In the genomic region with DNA sequence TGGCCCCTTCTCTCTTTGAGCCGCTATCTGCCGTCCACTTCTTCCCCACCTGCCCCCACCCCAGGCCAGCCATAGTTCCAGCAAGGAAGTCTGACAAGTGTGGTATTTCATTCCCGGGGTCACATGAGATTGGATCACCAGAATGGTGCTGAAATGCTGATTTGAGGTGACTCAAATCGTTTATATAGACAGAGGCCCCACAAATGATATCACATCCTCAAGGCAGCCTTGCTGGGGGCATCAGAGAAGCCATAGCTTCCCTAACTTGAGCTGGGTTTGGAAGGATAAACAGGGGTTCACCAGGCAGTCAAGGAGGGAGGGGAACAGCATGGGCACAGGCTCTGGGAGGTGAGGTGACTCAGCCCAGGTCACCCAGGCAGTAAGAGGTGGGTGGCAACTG, we compare ENCODE assay signal across 19 cellular contexts. TPM values are rescaled to one million over a fixed set of nuclear protein-coding genes. Genes with fewer than 3 reads are reported as not detected.
DNase-seq lines count a peak whose midpoint lies in the region; ATAC-seq, FAIRE-seq and TF ChIP-seq lines count a peak whose summit lies in the region.
"Had no signal": no experiment of that assay in that cellular context is flagged by ENCODE, and none has a peak within 500 bp of the region (broad histone marks: within the 10 kb centered on the region; RNA-seq: fewer than 3 reads in every experiment).

No MANE protein-coding gene starts in this region.

- H3K4me3 ChIP-seq in endothelial cell of umbilical vein (replicated peaks in 1 of 3; ENCODE audit: insufficient read depth in 1 of 3, low read depth in 1 of 3, low read length in 3 of 3) (no peak overlapping the region), osteoblast (ENCODE audit: insufficient read depth, low read length) (no peak overlapping the region)

- H3K27ac ChIP-seq in endothelial cell of umbilical vein (ENCODE audit: insufficient read depth, low read depth, low read length) (no peak overlapping the region), osteoblast (ENCODE audit: low read depth, low read length) (peak overlapping the region; percentile 43)
- H3K27ac ChIP-seq: HL-60 had no signal

- H2AFZ ChIP-seq in endothelial cell of umbilical vein (ENCODE audit: low read depth, low read length) = no peak overlapping the region
- no peak overlapping the region for H2AFZ ChIP-seq in osteoblast (ENCODE audit: low read length)

- TF ChIP-seq CTCF in endothelial cell of umbilical vein (IDR thresholded peaks at IDR 0.05; ENCODE audit: extremely low read depth in 1 of 2, insufficient read depth in 1 of 2, low read depth in 1 of 2, low read length in 2 of 2) (no peak), osteoblast (IDR thresholded peaks at IDR 0.05; ENCODE audit: extremely low read depth, low read depth, low read length) (no peak)

- no peaks in the 10 kb centered on the region for H3K27me3 Mint-ChIP-seq in IgD-negative memory B cell
- H3K27me3 Mint-ChIP-seq: CD4-positive, alpha-beta T cell had no signal

- H3K4me1 ChIP-seq in endothelial cell of umbilical vein (ENCODE audit: control insufficient read depth, extremely low read depth, insufficient read depth, low read length) (peaks cover 23% of the 10 kb centered on the region), osteoblast (ENCODE audit: insufficient read depth, low read length) (peaks cover 25% of the 10 kb centered on the region)

- H3K27me3 ChIP-seq in endothelial cell of umbilical vein (ENCODE audit: control insufficient read depth in 2 of 2, insufficient read depth in 2 of 2, low read length in 2 of 2) (no peaks in the 10 kb centered on the region), osteoblast (ENCODE audit: insufficient read depth, low read length) (no peaks in the 10 kb centered on the region)

- H3K4me1 Mint-ChIP-seq in IgD-negative memory B cell = peaks cover 0 to 3% (median 0%) of the 10 kb centered on the region in 3 donors
- H3K4me1 Mint-ChIP-seq: B cell had no signal

- no peaks in the 10 kb centered on the region for H3K9me1 ChIP-seq in endothelial cell of umbilical vein (replicated peaks; ENCODE audit: control insufficient read depth, extremely low read depth, insufficient read depth, low read length)

- TF ChIP-seq POLR2A in endothelial cell of umbilical vein (IDR thresholded peaks at IDR 0.05; ENCODE audit: low read depth, low read length) = no peak

- no peak for ATAC-seq in HG02840 (IDR thresholded peaks at IDR 0.05; ENCODE audit: low FRiP score, unreplicated experiment)
- ATAC-seq in GM21515 (IDR thresholded peaks at IDR 0.05; ENCODE audit: unreplicated experiment) = no peak
- ATAC-seq: HCT116 had no signal

- intact Hi-C loops in endothelial cell of umbilical vein (cut with micrococcal nuclease) = no loop called here

- H4K20me1 ChIP-seq in endothelial cell of umbilical vein (replicated peaks; ENCODE audit: control insufficient read depth, extremely low read depth, insufficient read depth, low read length) (no peaks in the 10 kb centered on the region), osteoblast (ENCODE audit: insufficient read depth, low read length) (no peaks in the 10 kb centered on the region)

- H3K79me2 ChIP-seq in endothelial cell of umbilical vein (ENCODE audit: control insufficient read depth, insufficient read depth, low read length) = no peaks in the 10 kb centered on the region
- H3K79me2 ChIP-seq in osteoblast (ENCODE audit: insufficient read depth, low read length) = no peaks in the 10 kb centered on the region

- CTCF ChIA-PET in endothelial cell of umbilical vein (lab: Charles Lee) = interaction anchor here (1.4 kb wide), 1 partner anchor 184 kb away, joined by 5 read pairs; no protein-coding TSS in a partner anchor

- no peak overlapping the region for H3K4me2 ChIP-seq in endothelial cell of umbilical vein (ENCODE audit: insufficient read depth, low read length)
- no peak overlapping the region for H3K4me2 ChIP-seq in osteoblast (ENCODE audit: insufficient read depth, low read length)

- peaks cover 1% of the 10 kb centered on the region for H3K36me3 Mint-ChIP-seq in IgD-negative memory B cell

- dilution Hi-C loops in endothelial cell of umbilical vein (cut with MboI; ENCODE audit: extremely low pct_ligation_motif_present, low sequenced_read_pairs) = loop anchor here (25.0 kb wide), 1 partner anchor 118 kb away; no protein-coding TSS in a partner anchor

- DNase-seq in Daoy (ENCODE audit: low read depth) (peak; percentile 30), endothelial cell of umbilical vein (ENCODE audit: low read depth, low spot score) (peak; percentile 24), osteoblast (ENCODE audit: insufficient read length, low spot score, missing footprints) (peak; percentile 53), AG08396 (ENCODE audit: low spot score) (no peak), RPMI8226 (no peak)
- DNase-seq: 8988T; C1 segment of cervical spinal cord; CD4-positive, alpha-beta T cell; DMS79; EL; GDM1; KBM-7 had no signal

- no peaks in the 10 kb centered on the region for H3K9me3 ChIP-seq in endothelial cell of umbilical vein (replicated peaks; ENCODE audit: control insufficient read depth, insufficient read depth, low read length)
- no peaks in the 10 kb centered on the region for H3K9me3 ChIP-seq in osteoblast (ENCODE audit: low read depth, low read length)

- H3K27ac Mint-ChIP-seq in IgD-negative memory B cell = peak overlapping the region in 2 of 3 donors; percentile 40 to 85
- H3K27ac Mint-ChIP-seq: B cell; CD4-positive, alpha-beta T cell had no signal

- H3K36me3 ChIP-seq in endothelial cell of umbilical vein (ENCODE audit: control insufficient read depth in 2 of 2, extremely low read depth in 1 of 2, insufficient read depth in 2 of 2, low read length in 2 of 2) = no peaks in the 10 kb centered on the region
- H3K36me3 ChIP-seq in osteoblast (ENCODE audit: insufficient read depth, low read length) = no peaks in the 10 kb centered on the region

- H3K9ac ChIP-seq in endothelial cell of umbilical vein (replicated peaks; ENCODE audit: extremely low read depth, insufficient read depth, low read length) = no peak overlapping the region

- FAIRE-seq in endothelial cell of umbilical vein (lab: Jason Lieb, UNC) = no peak
- FAIRE-seq: GM12892 had no signal

- POLR2A ChIA-PET in endothelial cell of umbilical vein (lab: Charles Lee) = no interaction called here

- no peak overlapping the region for H3K4me3 Mint-ChIP-seq in IgD-negative memory B cell
- H3K4me3 Mint-ChIP-seq: B cell; CD4-positive, alpha-beta T cell had no signal

- BruUV-seq in endothelial cell of umbilical vein (replicated peaks; lab: Mats Ljungman, UMichigan) = no TSS peak

- H3K9me3 Mint-ChIP-seq in IgD-negative memory B cell = no peaks in the 10 kb centered on the region
- H3K9me3 Mint-ChIP-seq: CD4-positive, alpha-beta T cell had no signal

TF ChIP-seq in endothelial cell of umbilical vein, 7 proteins besides CTCF, POLR2A, EP300 and RAD21:
- TF ChIP-seq, protein P1, sequence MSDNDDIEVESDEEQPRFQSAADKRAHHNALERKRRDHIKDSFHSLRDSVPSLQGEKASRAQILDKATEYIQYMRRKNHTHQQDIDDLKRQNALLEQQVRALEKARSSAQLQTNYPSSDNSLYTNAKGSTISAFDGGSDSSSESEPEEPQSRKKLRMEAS (IDR thresholded peaks at IDR 0.05; ENCODE audit: insufficient read depth, insufficient read length) = no peak
- no peak for TF ChIP-seq GATA2 (IDR thresholded peaks at IDR 0.05; ENCODE audit: insufficient read depth, insufficient read length, low read depth, low read length)
- TF ChIP-seq JUN (IDR thresholded peaks at IDR 0.05; ENCODE audit: borderline replicate concordance, insufficient read depth, insufficient read length, low read depth) = no peak
- TF ChIP-seq EZH2 (IDR thresholded peaks at IDR 0.05; ENCODE audit: borderline replicate concordance, low read depth, low read length, severe bottlenecking) = no peak
- no peak for TF ChIP-seq MYC (IDR thresholded peaks at IDR 0.05; ENCODE audit: low read depth, low read length)
- TF ChIP-seq FOS (IDR thresholded peaks at IDR 0.05; ENCODE audit: borderline replicate concordance, insufficient read depth, low read length) = no peak
- TF ChIP-seq POLR2AphosphoS5 (IDR thresholded peaks at IDR 0.05; ENCODE audit: insufficient read depth, low read depth, low read length) = no peak

RNA-seq across cellular contexts. Expression of a gene that starts 9.9 kb away (rescaled TPM):
- 1.3 and 3.7 TPM in 2 replicates for total RNA-seq in Daoy (2014; rRNA removed; shearing (Covaris generic))
- polyA plus RNA-seq in IgD-negative memory B cell (0.91 TPM), endothelial cell of umbilical vein (5.8 and 6.9 TPM in 2 replicates)
- total RNA-seq in endothelial cell of umbilical vein (5.5 and 9.0 TPM in 2 replicates), osteoblast (2.2 and 3.2 TPM in 2 replicates)
- 4.6 and 5.5 TPM in 2 replicates for polyA plus RNA-seq in endothelial cell of umbilical vein (2011; cell fraction: cytosol; rRNA removed)
- polyA plus RNA-seq in endothelial cell of umbilical vein (2011; cell fraction: nucleus; rRNA removed) = 11.0 and 11.4 TPM in 2 replicates
- 3.1 and 4.8 TPM in 2 replicates for polyA plus RNA-seq in endothelial cell of umbilical vein (2012)
- 1.2 and 2.7 TPM in 2 replicates for polyA minus RNA-seq in endothelial cell of umbilical vein
- polyA minus RNA-seq in endothelial cell of umbilical vein (2011; cell fraction: cytosol; rRNA and poly(A)+ RNA removed) = not detected
- polyA minus RNA-seq in endothelial cell of umbilical vein (2011; cell fraction: nucleus; rRNA and poly(A)+ RNA removed) = 2.2 and 2.3 TPM in 2 replicates

RNA-seq across cellular contexts. Expression of a gene that starts 53.0 kb away (rescaled TPM):
- total RNA-seq in Daoy (2014; rRNA removed; shearing (Covaris generic)) = 1.6 and 3.0 TPM in 2 replicates
- polyA plus RNA-seq in IgD-negative memory B cell = 1.3 TPM
- total RNA-seq in endothelial cell of umbilical vein = 5.1 and 5.5 TPM in 2 replicates
- polyA plus RNA-seq in endothelial cell of umbilical vein = 2.3 TPM in 2 replicates
- polyA plus RNA-seq in endothelial cell of umbilical vein (2011; cell fraction: cytosol; rRNA removed) = 1.7 and 2.4 TPM in 2 replicates
- 4.8 and 7.5 TPM in 2 replicates for polyA plus RNA-seq in endothelial cell of umbilical vein (2011; cell fraction: nucleus; rRNA removed)
- polyA plus RNA-seq in endothelial cell of umbilical vein (2012) = 4.2 and 4.9 TPM in 2 replicates
- polyA minus RNA-seq in endothelial cell of umbilical vein = 3.0 and 3.4 TPM in 2 replicates
- polyA minus RNA-seq in endothelial cell of umbilical vein (2011; cell fraction: cytosol; rRNA and poly(A)+ RNA removed) = not detected
- polyA minus RNA-seq in endothelial cell of umbilical vein (2011; cell fraction: nucleus; rRNA and poly(A)+ RNA removed) = 2.8 and 3.0 TPM in 2 replicates
- total RNA-seq in osteoblast = 9.4 and 10.0 TPM in 2 replicates

Comparison
In these comparisons a context has a peak if more than half of its experiments do, and no peak if none do; other contexts are left out.
1. DNase-seq: peak in Daoy (single experiment), endothelial cell of umbilical vein (single experiment) and osteoblast (single experiment); none in AG08396 (single experiment) and RPMI8226 (single experiment).